ENCODE assay signal across 1 cellular context in genomic region chr9:133375116-133375723, GRCh38.
TF ChIP-seq lines count a peak whose summit lies in the region.

No MANE protein-coding gene starts in this region.

TF ChIP-seq in WTC11, 78 proteins besides CTCF, POLR2A, EP300 and RAD21 (continued from another document):
- TF ChIP-seq HMGXB4 (CRISPR knock-in tag; IDR thresholded peaks at IDR 0.05) = 0 out of 2 replicates have a peak, but pooled peaks have one; percentile 17
